9 cellular contexts compared by ENCODE assay signal in genomic region chr17:76381633-76382304, GRCh38. TPM values are rescaled to one million over a fixed set of nuclear protein-coding genes. Genes with fewer than 3 reads are reported as not detected.
DNase-seq lines count a peak whose midpoint lies in the region; ATAC-seq and TF ChIP-seq lines count a peak whose summit lies in the region.
"Had no signal": no experiment of that assay in that cellular context is flagged by ENCODE, and none has a peak within 500 bp of the region (broad histone marks: within the 10 kb centered on the region; RNA-seq: fewer than 3 reads in every experiment).

No MANE protein-coding gene starts in this region.

- no peak overlapping the region for H3K27ac ChIP-seq in upper lobe of right lung

- peak overlapping the region; percentile 68 for H3K4me3 ChIP-seq in upper lobe of right lung

- no peaks in the 10 kb centered on the region for H3K9me3 Mint-ChIP-seq in activated CD4-positive, alpha-beta memory T cell treated with anti-CD3 and anti-CD28 coated beads, Interleukin-2, amount 10 ng/mL, durations not matched to agents 7 days and 5 days

- no peak overlapping the region for H3K27ac Mint-ChIP-seq in activated CD4-positive, alpha-beta memory T cell treated with anti-CD3 and anti-CD28 coated beads, Interleukin-2, amount 10 ng/mL, durations not matched to agents 7 days and 5 days

- no peaks in the 10 kb centered on the region for H3K36me3 ChIP-seq in upper lobe of right lung

- H3K27me3 Mint-ChIP-seq in activated CD4-positive, alpha-beta memory T cell treated with anti-CD3 and anti-CD28 coated beads, Interleukin-2, amount 10 ng/mL, durations not matched to agents 7 days and 5 days: no peaks in the 10 kb centered on the region

- no peaks in the 10 kb centered on the region for H3K36me3 Mint-ChIP-seq in activated CD4-positive, alpha-beta memory T cell treated with anti-CD3 and anti-CD28 coated beads, Interleukin-2, amount 10 ng/mL, durations not matched to agents 7 days and 5 days (ENCODE audit: low read depth)

- ATAC-seq in Right ventricle myocardium inferior: no peak
- ATAC-seq in Right ventricle myocardium superior (ENCODE audit: poor library complexity): no peak
- ATAC-seq in upper lobe of right lung: no peak
- no peak for ATAC-seq in HG03432 (IDR thresholded peaks at IDR 0.05; ENCODE audit: unreplicated experiment)
- no peak for ATAC-seq in stimulated activated naive CD8-positive, alpha-beta T cell treated with anti-CD3 and anti-CD28 coated beads, Interleukin-15, Interleukin-2, amounts not matched to agents 100 U/mL and 50 U/mL, for 24 hours
- no peak for ATAC-seq in GM21528 (IDR thresholded peaks at IDR 0.05; ENCODE audit: low FRiP score, unreplicated experiment)
- ATAC-seq: Panc1 had no signal

- H3K27me3 ChIP-seq in upper lobe of right lung: no peaks in the 10 kb centered on the region

- peaks cover 33% of the 10 kb centered on the region for H3K4me1 ChIP-seq in upper lobe of right lung

- H3K4me1 Mint-ChIP-seq in activated CD4-positive, alpha-beta memory T cell treated with anti-CD3 and anti-CD28 coated beads, Interleukin-2, amount 10 ng/mL, durations not matched to agents 7 days and 5 days: peaks cover 11% of the 10 kb centered on the region

- DNase-seq in Right ventricle myocardium inferior (ENCODE audit: missing footprints): peak; percentile 69
- DNase-seq in Right ventricle myocardium superior: no peak
- DNase-seq in activated CD4-positive, alpha-beta memory T cell treated with anti-CD3 and anti-CD28 coated beads, Interleukin-2, amount 10 ng/mL, durations not matched to agents 7 days and 5 days: no peak
- peak; percentile 88 for DNase-seq in islet precursor cell
- no peak for DNase-seq in upper lobe of right lung
- no peak for DNase-seq in stimulated activated naive CD8-positive, alpha-beta T cell treated with anti-CD3 and anti-CD28 coated beads, Interleukin-15, Interleukin-2, amounts not matched to agents 100 U/mL and 50 U/mL, for 24 hours

- H3K4me3 Mint-ChIP-seq in activated CD4-positive, alpha-beta memory T cell treated with anti-CD3 and anti-CD28 coated beads, Interleukin-2, amount 10 ng/mL, durations not matched to agents 7 days and 5 days: peak overlapping the region; percentile 28

- H3K9me3 ChIP-seq in upper lobe of right lung: no peaks in the 10 kb centered on the region

- intact Hi-C loops in Right ventricle myocardium inferior (cut with DNase I) (no loop called here), Right ventricle myocardium superior (cut with DNase I) (no loop called here), upper lobe of right lung (cut with DNase I) (no loop called here)

- POLR2A ChIA-PET in activated CD4-positive, alpha-beta memory T cell treated with anti-CD3 and anti-CD28 coated beads, Interleukin-2, amount 10 ng/mL, durations not matched to agents 7 days and 5 days (lab: Charles Lee): interaction anchor here (1.2 to 7.9 kb wide), 2 partner anchors 17 to 28 kb away, joined by 3 to 87 read pairs; partner anchors contain the start of gene PRPSAP1

- no peak for TF ChIP-seq CTCF in upper lobe of right lung (IDR thresholded peaks at IDR 0.05)

- CTCF ChIA-PET in activated CD4-positive, alpha-beta memory T cell treated with anti-CD3 and anti-CD28 coated beads, Interleukin-2, amount 10 ng/mL, durations not matched to agents 7 days and 5 days (lab: Charles Lee): interaction anchor here (0.6 to 11.0 kb wide), 4 partner anchors 16 to 81 kb away, joined by 3 to 77 read pairs (median 5); no protein-coding TSS in a partner anchor

RNA-seq across cellular contexts. Expression of gene SPHK1, which starts 2.6 kb away (rescaled TPM):
- total RNA-seq in Right ventricle myocardium inferior (2.7 TPM), Right ventricle myocardium superior (2.0 TPM), upper lobe of right lung (8.5 TPM)
- 1 to 10 TPM; 2.8 to 3.4 TPM for total RNA-seq in activated CD4-positive, alpha-beta memory T cell treated with anti-CD3 and anti-CD28 coated beads, Interleukin-2, amount 10 ng/mL, durations not matched to agents 7 days and 5 days

RNA-seq across cellular contexts. Expression of gene PRPSAP1, which starts 28.1 kb away (rescaled TPM):
- total RNA-seq in Right ventricle myocardium inferior (35.9 TPM), Right ventricle myocardium superior (31.9 TPM), upper lobe of right lung (60.2 TPM)
- total RNA-seq in activated CD4-positive, alpha-beta memory T cell treated with anti-CD3 and anti-CD28 coated beads, Interleukin-2, amount 10 ng/mL, durations not matched to agents 7 days and 5 days: 10 to 100 TPM; 59.9 to 66.7 TPM

Comparison
In these comparisons a context has a peak if more than half of its experiments do, and no peak if none do; other contexts are left out.
1. DNase-seq: peak in Right ventricle myocardium inferior (single experiment) and islet precursor cell (single experiment); none in Right ventricle myocardium superior (single experiment), activated CD4-positive, alpha-beta memory T cell treated with anti-CD3 and anti-CD28 coated beads, Interleukin-2, amount 10 ng/mL, durations not matched to agents 7 days and 5 days (single experiment), upper lobe of right lung (single experiment) and stimulated activated naive CD8-positive, alpha-beta T cell treated with anti-CD3 and anti-CD28 coated beads, Interleukin-15, Interleukin-2, amounts not matched to agents 100 U/mL and 50 U/mL, for 24 hours (single experiment).